In the genomic region with DNA sequence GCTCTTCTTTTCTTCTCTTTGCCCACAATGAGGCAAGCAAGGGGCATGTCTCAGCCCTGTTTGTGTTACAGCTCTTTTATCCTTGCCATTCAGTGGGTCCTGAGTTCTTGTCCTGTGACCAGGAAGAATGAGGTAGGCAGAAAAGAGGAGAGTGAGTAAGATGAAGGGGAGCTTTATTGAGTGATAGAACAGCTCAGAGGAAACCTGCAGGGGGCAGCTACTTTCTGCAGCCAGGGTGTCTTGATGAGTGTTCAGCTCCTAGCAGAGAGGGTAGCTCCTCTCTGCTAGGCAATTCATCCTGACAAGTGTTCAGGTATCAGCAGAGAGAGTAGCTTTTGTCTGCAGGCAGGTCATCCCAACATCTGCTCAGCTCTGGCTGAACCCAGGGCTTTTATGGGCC, we compare ENCODE assay signal across 16 cellular contexts.
"Had no signal": no experiment of that assay in that cellular context is flagged by ENCODE, and none has a peak within 500 bp of the region (broad histone marks: within the 10 kb centered on the region; RNA-seq: fewer than 3 reads in every experiment).

No MANE protein-coding gene starts in this region.

- H3K27ac Mint-ChIP-seq: activated CD4-positive, alpha-beta memory T cell treated with anti-CD3 and anti-CD28 coated beads for 36 hours; activated CD8-positive, alpha-beta memory T cell treated with anti-CD3 and anti-CD28 coated beads, Interleukin-2, amount 10 ng/mL, durations not matched to agents 7 days and 5 days; brain; naive thymus-derived CD4-positive, alpha-beta T cell; stimulated activated naive B cell treated with anti-CD40 and anti-IgM and Interleukin-4, amounts not matched to agents 10 μg/mL and 1 μg/mL and 100 μg/mL, for 72 hours had no signal

- H3K9me3 ChIP-seq: pancreas had no signal

- H3K4me3 ChIP-seq: dorsolateral prefrontal cortex, mucosa of descending colon, pancreas had no signal

- H3K4me1 ChIP-seq: pancreas had no signal

- H3K4me3 Mint-ChIP-seq: activated CD4-positive, alpha-beta memory T cell treated with anti-CD3 and anti-CD28 coated beads for 36 hours; activated CD8-positive, alpha-beta memory T cell treated with anti-CD3 and anti-CD28 coated beads, Interleukin-2, amount 10 ng/mL, durations not matched to agents 7 days and 5 days; brain; naive thymus-derived CD4-positive, alpha-beta T cell; stimulated activated naive B cell treated with anti-CD40 and anti-IgM and Interleukin-4, amounts not matched to agents 10 μg/mL and 1 μg/mL and 100 μg/mL, for 72 hours had no signal

- H3K36me3 ChIP-seq: pancreas had no signal

- ATAC-seq: activated CD8-positive, alpha-beta memory T cell treated with anti-CD3 and anti-CD28 coated beads, Interleukin-2, amount 10 ng/mL, durations not matched to agents 7 days and 5 days; mucosa of descending colon; naive thymus-derived CD4-positive, alpha-beta T cell; stimulated activated naive B cell treated with anti-CD40 and anti-IgM and Interleukin-4, amounts not matched to agents 10 μg/mL and 1 μg/mL and 100 μg/mL, for 72 hours had no signal

- H3K27me3 Mint-ChIP-seq: activated CD8-positive, alpha-beta memory T cell treated with anti-CD3 and anti-CD28 coated beads, Interleukin-2, amount 10 ng/mL, durations not matched to agents 7 days and 5 days had no signal

- H3K27me3 ChIP-seq: dorsolateral prefrontal cortex, pancreas had no signal

- FAIRE-seq: colon, frontal cortex, pancreas had no signal

- DNase-seq: activated CD4-positive, alpha-beta memory T cell treated with anti-CD3 and anti-CD28 coated beads for 36 hours; activated CD8-positive, alpha-beta memory T cell treated with anti-CD3 and anti-CD28 coated beads, Interleukin-2, amount 10 ng/mL, durations not matched to agents 7 days and 5 days; activated naive CD4-positive, alpha-beta T cell; kidney glomerular epithelial cell; left ventricle myocardium superior; mesenchymal stem cell; mucosa of descending colon; naive thymus-derived CD4-positive, alpha-beta T cell; stimulated activated naive B cell treated with anti-CD40 and anti-IgM and Interleukin-4, amounts not matched to agents 10 μg/mL and 1 μg/mL and 100 μg/mL, for 72 hours; T-helper 2 cell had no signal

- H3K27ac ChIP-seq: dorsolateral prefrontal cortex, epithelial cell of prostate, pancreas had no signal

- H3K4me1 Mint-ChIP-seq: activated CD8-positive, alpha-beta memory T cell treated with anti-CD3 and anti-CD28 coated beads, Interleukin-2, amount 10 ng/mL, durations not matched to agents 7 days and 5 days; brain; naive thymus-derived CD4-positive, alpha-beta T cell; stimulated activated naive B cell treated with anti-CD40 and anti-IgM and Interleukin-4, amounts not matched to agents 10 μg/mL and 1 μg/mL and 100 μg/mL, for 72 hours had no signal

- H3K36me3 Mint-ChIP-seq: activated CD8-positive, alpha-beta memory T cell treated with anti-CD3 and anti-CD28 coated beads, Interleukin-2, amount 10 ng/mL, durations not matched to agents 7 days and 5 days; brain had no signal
